In genomic region chr4:137934921-137935320, GRCh38 we compare ENCODE assay signal across 16 cellular contexts.
"Had no signal": no experiment of that assay in that cellular context is flagged by ENCODE, and none has a peak within 500 bp of the region (broad histone marks: within the 10 kb centered on the region; RNA-seq: fewer than 3 reads in every experiment).

No MANE protein-coding gene starts in this region.

- H2AFZ ChIP-seq: parathyroid adenoma had no signal

- H3K36me3 Mint-ChIP-seq: activated naive CD8-positive, alpha-beta T cell treated with anti-CD3 and anti-CD28 coated beads, Interleukin-2, amount 10 ng/mL, durations not matched to agents 7 days and 5 days; naive B cell; stimulated activated effector memory CD8-positive, alpha-beta T cell treated with anti-CD3 and anti-CD28 coated beads, Interleukin-12 subunit alpha, Interleukin-12 subunit beta, amount 100 ng/mL, for 72 hours had no signal

- DNase-seq: activated CD4-positive, CD25-positive, alpha-beta regulatory T cell treated with anti-CD3 and anti-CD28 coated beads, Interleukin-2, amount 50 U/mL, for 72 hours; activated naive CD4-positive, alpha-beta T cell; activated naive CD8-positive, alpha-beta T cell treated with anti-CD3 and anti-CD28 coated beads, Interleukin-2, amount 10 ng/mL, durations not matched to agents 7 days and 5 days; aorta; effector memory CD8-positive, alpha-beta T cell; gastrocnemius medialis; heart right ventricle; left colon; lower lobe of right lung; naive B cell; T-helper 9 cell; thyroid gland had no signal

- H3K36me3 ChIP-seq: gastrocnemius medialis, heart right ventricle, lower lobe of right lung, thyroid gland had no signal

- H3K9me3 ChIP-seq: thyroid gland had no signal

- H3K27me3 ChIP-seq: gastrocnemius medialis, heart right ventricle, thyroid gland had no signal

- ATAC-seq: effector memory CD8-positive, alpha-beta T cell; gastrocnemius medialis; heart right ventricle; left colon; lower lobe of right lung; stimulated activated effector memory CD8-positive, alpha-beta T cell treated with anti-CD3 and anti-CD28 coated beads, Interleukin-12 subunit alpha, Interleukin-12 subunit beta, amount 100 ng/mL, for 72 hours had no signal

- H3K4me3 Mint-ChIP-seq: activated naive CD8-positive, alpha-beta T cell treated with anti-CD3 and anti-CD28 coated beads, Interleukin-2, amount 10 ng/mL, durations not matched to agents 7 days and 5 days; dendritic cell treated with granulocyte-macrophage colony-stimulating factor and Interleukin-4, amounts not matched to agents 40 ng/mL and 50 ng/mL, for 4 days; effector memory CD8-positive, alpha-beta T cell; mesothelial cell of epicardium; naive B cell; stimulated activated effector memory CD8-positive, alpha-beta T cell treated with anti-CD3 and anti-CD28 coated beads, Interleukin-12 subunit alpha, Interleukin-12 subunit beta, amount 100 ng/mL, for 72 hours had no signal

- H3K4me1 ChIP-seq: gastrocnemius medialis, heart right ventricle, lower lobe of right lung, parathyroid adenoma, thyroid gland had no signal

- H3K9ac ChIP-seq: parathyroid adenoma had no signal

- H3K9me3 Mint-ChIP-seq: activated naive CD8-positive, alpha-beta T cell treated with anti-CD3 and anti-CD28 coated beads, Interleukin-2, amount 10 ng/mL, durations not matched to agents 7 days and 5 days; dendritic cell treated with granulocyte-macrophage colony-stimulating factor and Interleukin-4, amounts not matched to agents 40 ng/mL and 50 ng/mL, for 4 days; effector memory CD8-positive, alpha-beta T cell had no signal

- H3K4me1 Mint-ChIP-seq: activated naive CD8-positive, alpha-beta T cell treated with anti-CD3 and anti-CD28 coated beads, Interleukin-2, amount 10 ng/mL, durations not matched to agents 7 days and 5 days; naive B cell; stimulated activated effector memory CD8-positive, alpha-beta T cell treated with anti-CD3 and anti-CD28 coated beads, Interleukin-12 subunit alpha, Interleukin-12 subunit beta, amount 100 ng/mL, for 72 hours had no signal

- H3K27ac Mint-ChIP-seq: activated naive CD8-positive, alpha-beta T cell treated with anti-CD3 and anti-CD28 coated beads, Interleukin-2, amount 10 ng/mL, durations not matched to agents 7 days and 5 days; dendritic cell treated with granulocyte-macrophage colony-stimulating factor and Interleukin-4, amounts not matched to agents 40 ng/mL and 50 ng/mL, for 4 days; effector memory CD8-positive, alpha-beta T cell; naive B cell; stimulated activated effector memory CD8-positive, alpha-beta T cell treated with anti-CD3 and anti-CD28 coated beads, Interleukin-12 subunit alpha, Interleukin-12 subunit beta, amount 100 ng/mL, for 72 hours had no signal

- H3K4me3 ChIP-seq: gastrocnemius medialis, heart right ventricle, lower lobe of right lung, thyroid gland had no signal

- H3K79me2 ChIP-seq: parathyroid adenoma had no signal

- H3K27ac ChIP-seq: gastrocnemius medialis, heart right ventricle, lower lobe of right lung, parathyroid adenoma, thyroid gland had no signal

- H3K27me3 Mint-ChIP-seq: activated naive CD8-positive, alpha-beta T cell treated with anti-CD3 and anti-CD28 coated beads, Interleukin-2, amount 10 ng/mL, durations not matched to agents 7 days and 5 days; dendritic cell treated with granulocyte-macrophage colony-stimulating factor and Interleukin-4, amounts not matched to agents 40 ng/mL and 50 ng/mL, for 4 days; effector memory CD8-positive, alpha-beta T cell; naive B cell had no signal
